ENCODE assay signal across 23 cellular contexts in genomic region chr2:197852127-197852526, GRCh38. TPM values are rescaled to one million over a fixed set of nuclear protein-coding genes. Genes with fewer than 3 reads are reported as not detected.
A peak's percentile ranks its signal among the peaks of the same experiment; 100 is the strongest.
DNase-seq lines count a peak whose midpoint lies in the region; ATAC-seq, FAIRE-seq and TF ChIP-seq lines count a peak whose summit lies in the region.
"Had no signal": no experiment of that assay in that cellular context is flagged by ENCODE, and none has a peak within 500 bp of the region (broad histone marks: within the 10 kb centered on the region; RNA-seq: fewer than 3 reads in every experiment).

No MANE protein-coding gene starts in this region.

- H3K14ac ChIP-seq in H9 (ENCODE audit: insufficient read depth, low read length), result no peak overlapping the region; the same call in 1 of the 2 replicates

- no peak for FAIRE-seq in K562 (lab: Jason Lieb, UNC)

- no peak for DNase-seq in activated naive CD8-positive, alpha-beta T cell treated with anti-CD3 and anti-CD28 coated beads, Interleukin-2, amount 50 U/mL, for 24 hours
- DNase-seq in K562 (ENCODE audit: extremely low read depth in 1 of 4, low spot score in 3 of 4) (peak in 2 of 4 experiments; percentile 19 to 27), myocyte (ENCODE audit: low read depth) (peak; percentile 86), upper lobe of right lung (no peak), H9 (no peak), HEK293T (ENCODE audit: extremely low spot score) (no peak)
- no peak for DNase-seq in stimulated activated CD4-positive, alpha-beta T cell treated with anti-CD3 and anti-CD28 coated beads, Interleukin-4, amount 100 ng/mL, for 4 hours
- DNase-seq: activated CD4-positive, alpha-beta memory T cell treated with anti-CD3 and anti-CD28 coated beads for 36 hours; activated T-cell treated with anti-CD3 and anti-CD28 coated beads, Interleukin-2, amount 50 U/mL, for 48 hours; central memory CD4-positive, alpha-beta T cell; effector memory CD4-positive, alpha-beta T cell; GOT3; left colon; mucosa of descending colon; NCI-H1092; NCI-H2107; NCI-H524 treated with DMSO at 0.1 percent for 48 hours; PC-9; transverse colon had no signal

- no peak overlapping the region for H2BK15ac ChIP-seq in H9 (ENCODE audit: low read depth, low read length)

- no peak overlapping the region for H3K18ac ChIP-seq in H9 (ENCODE audit: insufficient read length, low read depth, low read length)

- no peak overlapping the region for H3K4me3 Mint-ChIP-seq in activated naive CD8-positive, alpha-beta T cell
- no peak overlapping the region for H3K4me3 Mint-ChIP-seq in activated naive CD8-positive, alpha-beta T cell treated with anti-CD3 and anti-CD28 coated beads, Interleukin-2, amount 50 U/mL, for 24 hours
- no peak overlapping the region for H3K4me3 Mint-ChIP-seq in H9
- H3K4me3 Mint-ChIP-seq: activated CD4-positive, alpha-beta memory T cell treated with anti-CD3 and anti-CD28 coated beads for 36 hours; stimulated activated effector memory CD8-positive, alpha-beta T cell treated with anti-CD3 and anti-CD28 coated beads, Interleukin-12 subunit alpha, Interleukin-12 subunit beta, amount 100 ng/mL, for 72 hours had no signal

- H3K4me1 ChIP-seq in K562 (replicated peaks in 1 of 2; ENCODE audit: control insufficient read depth in 2 of 2, insufficient read depth in 2 of 2, low read length in 2 of 2) (peaks cover 0 to 31% of the 10 kb centered on the region in 2 experiments; a peak in 4 of 5 replicates), upper lobe of right lung (no peaks in the 10 kb centered on the region), H9 (ENCODE audit: insufficient read depth, low read length) (peaks cover under 1% of the 10 kb centered on the region; the same call in 1 of the 2 replicates)

- BruUV-seq in K562 (replicated peaks; lab: Mats Ljungman, UMichigan), result no TSS peak

- POLR2A ChIA-PET in K562 (lab: Yijun Ruan, JAX) (interaction anchor here (1.1 to 1.9 kb wide), 2 partner anchors 14 to 82 kb away, joined by 3 to 5 read pairs; no protein-coding TSS in a partner anchor), HEK293T (lab: Yijun Ruan, JAX) (no interaction called here)

- H4K91ac ChIP-seq in H9 (ENCODE audit: insufficient read length, low read depth, low read length), result no peak overlapping the region

- TF ChIP-seq POLR2A in K562 (conservative IDR thresholded peaks at IDR 0.05), result no peak

- no peaks in the 10 kb centered on the region for H4K20me1 ChIP-seq in K562 (replicated peaks; ENCODE audit: control insufficient read depth, insufficient read depth, low read length)
- no peaks in the 10 kb centered on the region for H4K20me1 ChIP-seq in H9 (ENCODE audit: control insufficient read depth, insufficient read depth, insufficient read length)
- H4K20me1 ChIP-seq: BLaER1 treated with 17β-estradiol and CSF1 and Interleukin-3, amounts not matched to agents 10 nM and 100 nM had no signal

- no peaks in the 10 kb centered on the region for H3K9me3 ChIP-seq in K562 (replicated peaks; ENCODE audit: control insufficient read depth, insufficient read depth, low read depth, low read length)
- H3K9me3 ChIP-seq in upper lobe of right lung, result no peaks in the 10 kb centered on the region
- H3K9me3 ChIP-seq in H9 (ENCODE audit: control insufficient read depth, low read depth, low read length), result no peaks in the 10 kb centered on the region
- H3K9me3 ChIP-seq: BLaER1 treated with 17β-estradiol and CSF1 and Interleukin-3, amounts not matched to agents 10 nM and 100 nM; mucosa of descending colon; transverse colon had no signal

- H3K23me2 ChIP-seq in H9 (ENCODE audit: insufficient read length, low read depth, low read length, poor library complexity, severe bottlenecking), result no peaks in the 10 kb centered on the region

- TF ChIP-seq EP300 in K562 (IDR thresholded peaks at IDR 0.05; ENCODE audit: low read length), result peak; percentile 36; the same call in 1 of the 2 replicates

- no peaks in the 10 kb centered on the region for H3K9me1 ChIP-seq in K562 (ENCODE audit: control insufficient read depth, insufficient read depth, low read length)

- no peak overlapping the region for H3K9ac ChIP-seq in K562 (ENCODE audit: insufficient read depth in 1 of 2, low read depth in 2 of 2, low read length in 2 of 2)
- H3K9ac ChIP-seq in H9 (ENCODE audit: extremely low read depth, insufficient read length, low read length), result no peak overlapping the region
- H3K9ac ChIP-seq: BLaER1 treated with 17β-estradiol and CSF1 and Interleukin-3, amounts not matched to agents 10 nM and 100 nM had no signal

- H3K79me2 ChIP-seq in K562 (ENCODE audit: control insufficient read depth, insufficient read depth, low read length), result peaks cover 80% of the 10 kb centered on the region
- H3K79me2 ChIP-seq in H9 (ENCODE audit: insufficient read depth, low read length), result no peaks in the 10 kb centered on the region

- intact Hi-C loops in K562 (cut with micrococcal nuclease) (loop anchor here (5.0 kb wide), 1 partner anchor 135 kb away; no protein-coding TSS in a partner anchor), upper lobe of right lung (cut with DNase I) (no loop called here)

- H3K4ac ChIP-seq in H9 (ENCODE audit: low read depth, low read length), result no peak overlapping the region

- no peak overlapping the region for H4K8ac ChIP-seq in H9 (replicated peaks; ENCODE audit: insufficient read length, low read depth, low read length)

- no peak for ATAC-seq in activated naive CD8-positive, alpha-beta T cell treated with anti-CD3 and anti-CD28 coated beads, Interleukin-2, amount 50 U/mL, for 24 hours
- ATAC-seq in K562 (peak; percentile 24), upper lobe of right lung (peak; percentile 28)
- ATAC-seq: left colon, mucosa of descending colon had no signal

- no peak for TF ChIP-seq RAD21 in K562 (CRISPR knock-in tag; conservative IDR thresholded peaks at IDR 0.05 in 1 of 2, IDR thresholded peaks at IDR 0.05 in 1 of 2)

- H3K36me3 ChIP-seq in K562 (ENCODE audit: control insufficient read depth, insufficient read depth, low read length) (no peaks in the 10 kb centered on the region), upper lobe of right lung (no peaks in the 10 kb centered on the region)
- H3K36me3 ChIP-seq: BLaER1 treated with 17β-estradiol and CSF1 and Interleukin-3, amounts not matched to agents 10 nM and 100 nM; transverse colon had no signal

- H2AK5ac ChIP-seq in H9 (ENCODE audit: insufficient read length, low read length), result no peak overlapping the region

- H3K4me1 Mint-ChIP-seq in activated naive CD8-positive, alpha-beta T cell (ENCODE audit: low read depth), result peaks cover 59% of the 10 kb centered on the region
- peaks cover 43% of the 10 kb centered on the region for H3K4me1 Mint-ChIP-seq in activated naive CD8-positive, alpha-beta T cell treated with anti-CD3 and anti-CD28 coated beads, Interleukin-2, amount 50 U/mL, for 24 hours
- H3K4me1 Mint-ChIP-seq in H9, result peaks cover 8 to 15% of the 10 kb centered on the region in 2 experiments

- CTCF ChIA-PET in K562 (lab: Yijun Ruan, JAX; ENCODE audit: low intra/inter-chr PET ratio) (interaction anchor here (1.5 kb wide), 1 partner anchor 202 kb away, joined by 3 read pairs; no protein-coding TSS in a partner anchor), HEK293T (lab: Yijun Ruan, JAX) (interaction anchor here (0.6 kb wide), 1 partner anchor 268 kb away, joined by 4 read pairs; no protein-coding TSS in a partner anchor)

- H3K4me2 ChIP-seq in K562 (ENCODE audit: insufficient read depth, low read length), result no peak overlapping the region
- H3K4me2 ChIP-seq in H9 (ENCODE audit: insufficient read depth, insufficient read length, low read length), result no peak overlapping the region
- H3K4me2 ChIP-seq: BLaER1 treated with 17β-estradiol and CSF1 and Interleukin-3, amounts not matched to agents 10 nM and 100 nM; PC-9 had no signal

- no peak overlapping the region for H2BK12ac ChIP-seq in H9 (ENCODE audit: insufficient read length, low read depth, low read length)

- H3K79me1 ChIP-seq in H9 (ENCODE audit: insufficient read depth, low read depth, low read length, poor library complexity, severe bottlenecking), result no peaks in the 10 kb centered on the region

- H3K9me3 Mint-ChIP-seq in activated naive CD8-positive, alpha-beta T cell (ENCODE audit: low read depth), result no peaks in the 10 kb centered on the region
- no peaks in the 10 kb centered on the region for H3K9me3 Mint-ChIP-seq in activated naive CD8-positive, alpha-beta T cell treated with anti-CD3 and anti-CD28 coated beads, Interleukin-2, amount 50 U/mL, for 24 hours
- H3K9me3 Mint-ChIP-seq in H9, result no peaks in the 10 kb centered on the region
- H3K9me3 Mint-ChIP-seq: activated CD4-positive, alpha-beta memory T cell treated with anti-CD3 and anti-CD28 coated beads for 36 hours; stimulated activated effector memory CD8-positive, alpha-beta T cell treated with anti-CD3 and anti-CD28 coated beads, Interleukin-12 subunit alpha, Interleukin-12 subunit beta, amount 100 ng/mL, for 72 hours had no signal

- no peak overlapping the region for H2BK120ac ChIP-seq in H9 (ENCODE audit: low read depth, low read length, poor library complexity, severe bottlenecking)

- no peak overlapping the region for H3K56ac ChIP-seq in H9 (ENCODE audit: insufficient read length, low read depth, low read length)

- H4K5ac ChIP-seq in H9 (ENCODE audit: insufficient read length, low read depth, low read length), result no peak overlapping the region

- H3K27ac ChIP-seq in K562 (ENCODE audit: extremely low read depth, low read depth, low read length) (no peak overlapping the region), upper lobe of right lung (no peak overlapping the region), H9 (ENCODE audit: insufficient read length, low read depth, low read length) (no peak overlapping the region)
- H3K27ac ChIP-seq: BLaER1 treated with 17β-estradiol and CSF1 and Interleukin-3, amounts not matched to agents 10 nM and 100 nM; PC-9; transverse colon had no signal

- no peak overlapping the region for H3T11ph ChIP-seq in H9 (ENCODE audit: low read length)

- H3K27ac Mint-ChIP-seq in activated naive CD8-positive, alpha-beta T cell, result peak overlapping the region; percentile 31
- no peak overlapping the region for H3K27ac Mint-ChIP-seq in activated naive CD8-positive, alpha-beta T cell treated with anti-CD3 and anti-CD28 coated beads, Interleukin-2, amount 50 U/mL, for 24 hours
- no peak overlapping the region for H3K27ac Mint-ChIP-seq in H9
- H3K27ac Mint-ChIP-seq: activated CD4-positive, alpha-beta memory T cell treated with anti-CD3 and anti-CD28 coated beads for 36 hours; stimulated activated effector memory CD8-positive, alpha-beta T cell treated with anti-CD3 and anti-CD28 coated beads, Interleukin-12 subunit alpha, Interleukin-12 subunit beta, amount 100 ng/mL, for 72 hours had no signal

- H3K23ac ChIP-seq in H9 (ENCODE audit: insufficient read length, low read depth, low read length), result no peak overlapping the region

- H3K4me3 ChIP-seq in K562 (no peak overlapping the region), upper lobe of right lung (no peak overlapping the region)
- H3K4me3 ChIP-seq: BLaER1 treated with 17β-estradiol and CSF1 and Interleukin-3, amounts not matched to agents 10 nM and 100 nM; mucosa of descending colon; PC-9; transverse colon had no signal

- no peak for TF ChIP-seq CTCF in K562 (IDR thresholded peaks at IDR 0.05 in 2 of 3, conservative IDR thresholded peaks at IDR 0.05 in 1 of 3; ENCODE audit: insufficient read depth in 2 of 3, low read depth in 1 of 3, low read length in 3 of 3)
- TF ChIP-seq CTCF in upper lobe of right lung (IDR thresholded peaks at IDR 0.05), result no peak
- no peak for TF ChIP-seq CTCF in H9 (conservative IDR thresholded peaks at IDR 0.05)

- H3K27me3 ChIP-seq in K562 (ENCODE audit: control insufficient read depth in 2 of 2, insufficient read depth in 2 of 2, low read length in 2 of 2) (no peaks in the 10 kb centered on the region), upper lobe of right lung (no peaks in the 10 kb centered on the region), H9 (ENCODE audit: insufficient read depth, low read length) (no peaks in the 10 kb centered on the region)
- H3K27me3 ChIP-seq: BLaER1 treated with 17β-estradiol and CSF1 and Interleukin-3, amounts not matched to agents 10 nM and 100 nM; transverse colon had no signal

- H3K36me3 Mint-ChIP-seq in activated naive CD8-positive, alpha-beta T cell, result peaks cover 2% of the 10 kb centered on the region
- H3K36me3 Mint-ChIP-seq in activated naive CD8-positive, alpha-beta T cell treated with anti-CD3 and anti-CD28 coated beads, Interleukin-2, amount 50 U/mL, for 24 hours (ENCODE audit: low read depth), result no peaks in the 10 kb centered on the region
- no peaks in the 10 kb centered on the region for H3K36me3 Mint-ChIP-seq in H9 (ENCODE audit: insufficient read depth in 1 of 3, low read depth in 3 of 3)
- H3K36me3 Mint-ChIP-seq: activated CD4-positive, alpha-beta memory T cell treated with anti-CD3 and anti-CD28 coated beads for 36 hours; stimulated activated effector memory CD8-positive, alpha-beta T cell treated with anti-CD3 and anti-CD28 coated beads, Interleukin-12 subunit alpha, Interleukin-12 subunit beta, amount 100 ng/mL, for 72 hours had no signal

- H2BK20ac ChIP-seq in H9 (ENCODE audit: low read depth, low read length, poor library complexity, severe bottlenecking), result no peak overlapping the region

- no peak overlapping the region for H2BK5ac ChIP-seq in H9 (ENCODE audit: insufficient read length, low read length)

- WGBS in K562 (ENCODE audit: insufficient coverage, low coverage, missing lambda C conversion rate), result no CpG with 5 or more reads among the region's 1 CpG
- no CpG with 5 or more reads among the region's 1 CpG for WGBS in H9 (ENCODE audit: extremely low coverage, insufficient read length, low lambda C conversion rate)

- in situ Hi-C loops in K562 (cut with MboI), result no loop called here

- no peak overlapping the region for H2AFZ ChIP-seq in K562 (ENCODE audit: low read depth, low read length)
- no peak overlapping the region for H2AFZ ChIP-seq in H9 (ENCODE audit: low read length)
- H2AFZ ChIP-seq: PC-9 had no signal

- no peaks in the 10 kb centered on the region for H3K27me3 Mint-ChIP-seq in activated naive CD8-positive, alpha-beta T cell
- no peaks in the 10 kb centered on the region for H3K27me3 Mint-ChIP-seq in activated naive CD8-positive, alpha-beta T cell treated with anti-CD3 and anti-CD28 coated beads, Interleukin-2, amount 50 U/mL, for 24 hours
- no peaks in the 10 kb centered on the region for H3K27me3 Mint-ChIP-seq in H9 (ENCODE audit: low read depth)
- H3K27me3 Mint-ChIP-seq: activated CD4-positive, alpha-beta memory T cell treated with anti-CD3 and anti-CD28 coated beads for 36 hours had no signal

RNA-seq across cellular contexts. Expression of gene PLCL1, which starts 47.7 kb away (rescaled TPM):
- 12.5 and 53.5 TPM in 2 replicates for total RNA-seq in K562 (2011; cell fraction: chromatin; rRNA removed; ENCODE audit: low replicate concordance)
- 6.0 and 7.5 TPM in 2 replicates for total RNA-seq in K562 (2011; cell fraction: nucleolus; rRNA removed)
- total RNA-seq in K562 (2011; cell fraction: nucleoplasm; rRNA removed), result 9.1 and 10.5 TPM in 2 replicates
- total RNA-seq in K562 (2014; rRNA removed), result 6.1 and 6.2 TPM in 2 replicates
- 12.9 and 16.0 TPM in 2 replicates for total RNA-seq in K562 (2014; rRNA removed; fragmentation: Illumina TruSeq; extraction: Trizol)
- 12.0 and 12.6 TPM in 2 replicates for total RNA-seq in K562 (2015; rRNA removed; fragmentation: Illumina TruSeq; extraction: Trizol)
- total RNA-seq in K562 (2021), result 8.9 and 9.7 TPM in 2 replicates
- 11.2 and 17.7 TPM in 2 replicates for polyA plus RNA-seq in K562 (2011; rRNA removed)
- 2.7 and 5.4 TPM in 2 replicates for polyA plus RNA-seq in K562 (2011; cell fraction: cytosol; rRNA removed)
- 6.1 and 8.8 TPM in 2 replicates for polyA plus RNA-seq in K562 (2011; cell fraction: nucleus; rRNA removed)
- 7.6 and 9.4 TPM in 2 replicates for polyA plus RNA-seq in K562 (2012)
- 8.6 and 8.9 TPM in 2 replicates for polyA plus RNA-seq in K562 (2014; fragmentation: Illumina TruSeq; extraction: Trizol)
- 1 to 10 TPM; 2.0 to 3.0 TPM for polyA plus RNA-seq in K562 (2014; fragmentation: Nextera tagmentation; extraction: Ambion mirVana)
- polyA plus RNA-seq in K562 (2014; rRNA removed), result 5.1 and 8.1 TPM in 2 replicates
- 60.9 and 62.3 TPM in 2 replicates for polyA minus RNA-seq in K562 (2011; rRNA and poly(A)+ RNA removed)
- 10.5 and 16.3 TPM in 2 replicates for polyA minus RNA-seq in K562 (2011; cell fraction: cytosol; rRNA and poly(A)+ RNA removed)
- 28.0 and 45.5 TPM in 2 replicates for polyA minus RNA-seq in K562 (2011; cell fraction: nucleus; rRNA and poly(A)+ RNA removed)
- 0.83 and 2.5 TPM in 2 replicates for total RNA-seq in myocyte
- polyA plus RNA-seq in myocyte (2012), result 0.25 TPM
- total RNA-seq in upper lobe of right lung, result 7.7 TPM
- total RNA-seq in H9 (2021), result 0.04 TPM in 1 of 2 replicates, not detected in the other
- total RNA-seq: A172, PC-9 had no signal
